Comparison of ENCODE assay signal across 19 cellular contexts in the genomic region with DNA sequence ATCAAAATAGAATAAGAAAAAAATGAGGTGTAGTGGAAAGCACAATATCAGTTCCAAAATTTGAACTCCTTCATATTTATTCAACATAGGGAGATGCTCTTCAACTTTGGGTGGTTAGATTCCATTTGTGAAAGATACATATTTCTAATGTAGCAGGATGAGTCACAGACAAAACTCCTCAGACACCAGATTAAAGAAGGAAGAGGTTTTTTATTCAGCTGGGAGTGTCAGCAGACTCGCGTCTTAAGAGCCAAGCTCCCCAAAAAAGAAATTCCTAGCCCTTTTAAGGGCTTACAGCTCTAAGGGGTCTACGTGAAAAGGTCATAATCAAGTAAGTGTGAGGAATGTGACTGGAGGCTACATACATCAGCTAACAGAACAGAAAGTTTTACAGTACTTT. TPM values are rescaled to one million over a fixed set of nuclear protein-coding genes. Genes with fewer than 3 reads are reported as not detected.
A peak's percentile ranks its signal among the peaks of the same experiment; 100 is the strongest.
DNase-seq lines count a peak whose midpoint lies in the region; FAIRE-seq and TF ChIP-seq lines count a peak whose summit lies in the region.
"Had no signal": no experiment of that assay in that cellular context is flagged by ENCODE, and none has a peak within 500 bp of the region (broad histone marks: within the 10 kb centered on the region; RNA-seq: fewer than 3 reads in every experiment).

No MANE protein-coding gene starts in this region.

- no peak for TF ChIP-seq CTCF in astrocyte (IDR thresholded peaks at IDR 0.05; ENCODE audit: insufficient read depth, low read depth, low read length)
- TF ChIP-seq CTCF in fibroblast of pulmonary artery (IDR thresholded peaks at IDR 0.05; ENCODE audit: low read length, missing control alignments): no peak
- TF ChIP-seq CTCF in mammary epithelial cell (conservative IDR thresholded peaks at IDR 0.05 in 1 of 2, IDR thresholded peaks at IDR 0.05 in 1 of 2; ENCODE audit: extremely low read depth in 1 of 2, insufficient read depth in 1 of 2, low read depth in 1 of 2, low read length in 2 of 2): no peak

- H3K4me3 Mint-ChIP-seq in astrocyte (ENCODE audit: unreplicated experiment): no peak overlapping the region

- no peaks in the 10 kb centered on the region for H3K27me3 Mint-ChIP-seq in astrocyte (ENCODE audit: low read depth, unreplicated experiment)

- peaks cover 3% of the 10 kb centered on the region for H3K4me1 Mint-ChIP-seq in astrocyte (ENCODE audit: low read depth, unreplicated experiment)

- CTCF ChIA-PET in mammary epithelial cell (lab: Charles Lee; ENCODE audit: low non-redundant PET): no interaction called here

- H3K27me3 ChIP-seq in astrocyte (ENCODE audit: insufficient read depth, low read length): no peaks in the 10 kb centered on the region
- no peaks in the 10 kb centered on the region for H3K27me3 ChIP-seq in skeletal muscle satellite cell (ENCODE audit: control insufficient read depth, insufficient read depth, low read length)
- no peaks in the 10 kb centered on the region for H3K27me3 ChIP-seq in mammary epithelial cell (ENCODE audit: insufficient read depth, low read length)
- H3K27me3 ChIP-seq: Peyer's patch had no signal

- peaks cover 30% of the 10 kb centered on the region for H3K36me3 Mint-ChIP-seq in astrocyte (ENCODE audit: low read depth, unreplicated experiment)

- no peak overlapping the region for H3K27ac ChIP-seq in astrocyte (ENCODE audit: low read depth, low read length)
- no peak overlapping the region for H3K27ac ChIP-seq in mammary epithelial cell (ENCODE audit: insufficient read depth, low read depth, low read length)
- H3K27ac ChIP-seq: Peyer's patch had no signal

- in situ Hi-C loops in mammary epithelial cell (cut with MboI; ENCODE audit: low sequenced_read_pairs in 2 of 2): no loop called here

- peaks cover 36% of the 10 kb centered on the region for H3K9me3 Mint-ChIP-seq in astrocyte (ENCODE audit: unreplicated experiment)

- no peaks in the 10 kb centered on the region for H4K20me1 ChIP-seq in astrocyte (ENCODE audit: insufficient read depth, low read length)
- H4K20me1 ChIP-seq in mammary epithelial cell (ENCODE audit: insufficient read depth, low read length): no peaks in the 10 kb centered on the region

- H3K4me3 ChIP-seq in astrocyte (ENCODE audit: insufficient read depth, low read depth, low read length) (no peak overlapping the region), fibroblast of pulmonary artery (replicated peaks; ENCODE audit: low read depth, low read length) (no peak overlapping the region), skeletal muscle satellite cell (ENCODE audit: low read length) (no peak overlapping the region), mammary epithelial cell (replicated peaks in 1 of 3; ENCODE audit: insufficient read depth in 1 of 3, low read depth in 2 of 3, low read length in 3 of 3) (no peak overlapping the region)
- H3K4me3 ChIP-seq: Peyer's patch had no signal

- H2AFZ ChIP-seq in astrocyte (ENCODE audit: low read depth, low read length) (no peak overlapping the region), mammary epithelial cell (ENCODE audit: low read depth, low read length) (no peak overlapping the region)

- H3K4me2 ChIP-seq in astrocyte (ENCODE audit: low read length) (no peak overlapping the region), skeletal muscle satellite cell (ENCODE audit: low read length) (peak overlapping the region; percentile 37), mammary epithelial cell (ENCODE audit: insufficient read depth, low read depth, low read length) (no peak overlapping the region)

- DNase-seq in HS-27A (ENCODE audit: low read depth): peak; percentile 15
- DNase-seq in astrocyte (ENCODE audit: low read depth): peak; percentile 18
- DNase-seq in fibroblast of pulmonary artery (ENCODE audit: low read depth): peak; percentile 5
- no peak for DNase-seq in NCI-H1092 (lab: John Stamatoyannopoulos, UW)
- DNase-seq in hypothalamus (lab: John Stamatoyannopoulos, UW): no peak
- DNase-seq in NCI-H128 (lab: John Stamatoyannopoulos, UW; ENCODE audit: unreplicated experiment): no peak
- DNase-seq in mammary epithelial cell: no peak
- DNase-seq: C1 segment of cervical spinal cord, KG1, NCI-H1436 treated with DMSO at 0.1 percent for 48 hours, NCI-H2029, NCI-H2171, NCI-H446 treated with DMSO at 0.1 percent for 48 hours, NCI-H69, Peyer's patch had no signal

- no peak for FAIRE-seq in astrocyte (lab: Jason Lieb, UNC)
- FAIRE-seq: D721Med, GM19239, H1 had no signal

- H3K36me3 ChIP-seq in astrocyte (ENCODE audit: insufficient read depth, low read length) (no peaks in the 10 kb centered on the region), skeletal muscle satellite cell (ENCODE audit: insufficient read depth, low read length) (no peaks in the 10 kb centered on the region), mammary epithelial cell (ENCODE audit: insufficient read depth, low read length) (no peaks in the 10 kb centered on the region)

- H3K4me1 ChIP-seq in astrocyte (ENCODE audit: insufficient read depth, low read length) (no peaks in the 10 kb centered on the region), skeletal muscle satellite cell (ENCODE audit: control insufficient read depth, insufficient read depth, low read length) (no peaks in the 10 kb centered on the region), mammary epithelial cell (ENCODE audit: insufficient read depth, low read length) (no peaks in the 10 kb centered on the region)
- H3K4me1 ChIP-seq: Peyer's patch had no signal

- H3K27ac Mint-ChIP-seq in astrocyte (ENCODE audit: unreplicated experiment): no peak overlapping the region

- dilution Hi-C loops in mammary epithelial cell (cut with HindIII; ENCODE audit: low sequenced_read_pairs): no loop called here

- H3K9ac ChIP-seq in astrocyte (ENCODE audit: low read length): no peak overlapping the region
- H3K9ac ChIP-seq in skeletal muscle satellite cell (ENCODE audit: low read depth, low read length): no peak overlapping the region
- H3K9ac ChIP-seq in mammary epithelial cell (ENCODE audit: insufficient read depth, low read length): no peak overlapping the region

- BruUV-seq in mammary epithelial cell (replicated peaks; lab: Mats Ljungman, UMichigan): no TSS peak

- H3K9me3 ChIP-seq in astrocyte (ENCODE audit: insufficient read depth, low read depth, low read length): peaks cover 14% of the 10 kb centered on the region
- H3K9me3 ChIP-seq in skeletal muscle satellite cell (replicated peaks; ENCODE audit: low read length): peaks cover 15% of the 10 kb centered on the region
- peaks cover 69% of the 10 kb centered on the region for H3K9me3 ChIP-seq in mammary epithelial cell (replicated peaks; ENCODE audit: insufficient read depth, low read length)

- 97% methylated on average over 3 of the region's 3 CpGs for WGBS in mammary epithelial cell (ENCODE audit: low coverage, missing lambda C conversion rate)

- H3K79me2 ChIP-seq in astrocyte (ENCODE audit: insufficient read depth, low read length) (no peaks in the 10 kb centered on the region), mammary epithelial cell (ENCODE audit: insufficient read depth, low read length) (no peaks in the 10 kb centered on the region)

- intact Hi-C loops in mammary epithelial cell (cut with micrococcal nuclease): no loop called here

RNA-seq across cellular contexts. Expression of a gene that starts 6.8 kb away (rescaled TPM):
- total RNA-seq in astrocyte: 7.5 and 8.9 TPM in 2 replicates
- 7.6 and 9.6 TPM in 2 replicates for total RNA-seq in skeletal muscle satellite cell (2012; rRNA removed)
- total RNA-seq in mammary epithelial cell: 10 to 100 TPM in 1 of 2 donors, 1 to 10 TPM in 1; 6.7 to 10.5 TPM
- polyA plus RNA-seq in mammary epithelial cell: 3.6 TPM
- polyA minus RNA-seq in mammary epithelial cell: 7.1 TPM

RNA-seq across cellular contexts. Expression of a gene that starts 22.7 kb away (rescaled TPM):
- total RNA-seq in astrocyte: 5.4 and 7.1 TPM in 2 replicates
- total RNA-seq in skeletal muscle satellite cell (2012; rRNA removed): 1.8 and 3.7 TPM in 2 replicates
- 10 to 100 TPM; 11.7 to 15.1 TPM for total RNA-seq in mammary epithelial cell
- polyA plus RNA-seq in mammary epithelial cell: 5.3 TPM
- polyA minus RNA-seq in mammary epithelial cell: 5.8 TPM

RNA-seq across cellular contexts. Expression of a gene that starts 43.6 kb away (rescaled TPM):
- total RNA-seq in astrocyte (10.3 and 11.3 TPM in 2 replicates), mammary epithelial cell (10 to 100 TPM; 10.3 to 11.0 TPM)
- 9.2 and 13.4 TPM in 2 replicates for total RNA-seq in skeletal muscle satellite cell (2012; rRNA removed)
- 7.4 TPM for polyA plus RNA-seq in mammary epithelial cell
- 4.8 TPM for polyA minus RNA-seq in mammary epithelial cell

RNA-seq across cellular contexts. Expression of a gene that starts 54.6 kb away (rescaled TPM):
- 5.3 and 6.3 TPM in 2 replicates for total RNA-seq in astrocyte
- total RNA-seq in skeletal muscle satellite cell (2012; rRNA removed): 5.8 and 6.1 TPM in 2 replicates
- total RNA-seq in mammary epithelial cell: 1 to 10 TPM; 4.1 to 8.3 TPM
- polyA plus RNA-seq in mammary epithelial cell: 2.1 TPM
- polyA minus RNA-seq in mammary epithelial cell: 3.6 TPM

Comparison
In these comparisons a context has a peak if more than half of its experiments do, and no peak if none do; other contexts are left out.
1. DNase-seq: peak in HS-27A (single experiment), astrocyte (single experiment) and fibroblast of pulmonary artery (single experiment); none in NCI-H1092 (single experiment), hypothalamus (0 of 51), NCI-H128 (single experiment) and mammary epithelial cell (single experiment).